24 cellular contexts compared by ENCODE assay signal in genomic region chr7:8783229-8783628, GRCh38.
"Had no signal": no experiment of that assay in that cellular context is flagged by ENCODE, and none has a peak within 500 bp of the region (broad histone marks: within the 10 kb centered on the region; RNA-seq: fewer than 3 reads in every experiment).

No MANE protein-coding gene starts in this region.

- FAIRE-seq: kidney, pancreas, small intestine had no signal

- H3K4me3 ChIP-seq: esophagus muscularis mucosa, gastrocnemius medialis, left ventricle myocardium inferior, lower lobe of right lung, pancreas, stomach, thoracic aorta, transverse colon had no signal

- H3K4me1 Mint-ChIP-seq: memory B cell, naive B cell, nephron had no signal

- H3K4me3 Mint-ChIP-seq: dendritic cell treated with granulocyte-macrophage colony-stimulating factor and Interleukin-4, amounts not matched to agents 40 ng/mL and 50 ng/mL, for 4 days; effector memory CD8-positive, alpha-beta T cell; memory B cell; naive B cell; nephron had no signal

- H3K36me3 Mint-ChIP-seq: memory B cell, naive B cell had no signal

- H3K27me3 Mint-ChIP-seq: dendritic cell treated with granulocyte-macrophage colony-stimulating factor and Interleukin-4, amounts not matched to agents 40 ng/mL and 50 ng/mL, for 4 days; effector memory CD8-positive, alpha-beta T cell; memory B cell; naive B cell; progenitor cell of endocrine pancreas had no signal

- ATAC-seq: effector memory CD8-positive, alpha-beta T cell; gastrocnemius medialis; left cardiac atrium; lower lobe of right lung; pancreas; right cardiac atrium had no signal

- H3K36me3 ChIP-seq: esophagus muscularis mucosa, gastrocnemius medialis, left ventricle myocardium inferior, lower lobe of right lung, pancreas, stomach, thoracic aorta, transverse colon had no signal

- H3K27me3 ChIP-seq: esophagus muscularis mucosa, gastrocnemius medialis, pancreas, stomach, transverse colon had no signal

- H3K27ac ChIP-seq: epithelial cell of prostate, esophagus muscularis mucosa, gastrocnemius medialis, left ventricle myocardium inferior, lower lobe of right lung, pancreas, stomach, thoracic aorta, transverse colon had no signal

- H3K9me3 Mint-ChIP-seq: nephron had no signal

- H3K4me1 ChIP-seq: esophagus muscularis mucosa, gastrocnemius medialis, left ventricle myocardium inferior, lower lobe of right lung, pancreas, stomach, transverse colon had no signal

- DNase-seq: effector memory CD8-positive, alpha-beta T cell; gastrocnemius medialis; kidney; left cardiac atrium; left ventricle myocardium inferior; lower lobe of right lung; midbrain; naive B cell; occipital lobe; pancreas; right cardiac atrium; small intestine; stimulated activated CD4-positive, alpha-beta T cell treated with anti-CD3 and anti-CD28 coated beads, Interleukin-12 subunit alpha, Interleukin-12 subunit beta, amount 100 ng/mL, for 4 hours; stimulated activated naive CD4-positive, alpha-beta T cell; stomach; substantia nigra; transverse colon had no signal

- H3K27ac Mint-ChIP-seq: dendritic cell treated with granulocyte-macrophage colony-stimulating factor and Interleukin-4, amounts not matched to agents 40 ng/mL and 50 ng/mL, for 4 days; effector memory CD8-positive, alpha-beta T cell; memory B cell; naive B cell; nephron; progenitor cell of endocrine pancreas had no signal
